Comparison of ENCODE assay signal across 8 cellular contexts in the genomic region with DNA sequence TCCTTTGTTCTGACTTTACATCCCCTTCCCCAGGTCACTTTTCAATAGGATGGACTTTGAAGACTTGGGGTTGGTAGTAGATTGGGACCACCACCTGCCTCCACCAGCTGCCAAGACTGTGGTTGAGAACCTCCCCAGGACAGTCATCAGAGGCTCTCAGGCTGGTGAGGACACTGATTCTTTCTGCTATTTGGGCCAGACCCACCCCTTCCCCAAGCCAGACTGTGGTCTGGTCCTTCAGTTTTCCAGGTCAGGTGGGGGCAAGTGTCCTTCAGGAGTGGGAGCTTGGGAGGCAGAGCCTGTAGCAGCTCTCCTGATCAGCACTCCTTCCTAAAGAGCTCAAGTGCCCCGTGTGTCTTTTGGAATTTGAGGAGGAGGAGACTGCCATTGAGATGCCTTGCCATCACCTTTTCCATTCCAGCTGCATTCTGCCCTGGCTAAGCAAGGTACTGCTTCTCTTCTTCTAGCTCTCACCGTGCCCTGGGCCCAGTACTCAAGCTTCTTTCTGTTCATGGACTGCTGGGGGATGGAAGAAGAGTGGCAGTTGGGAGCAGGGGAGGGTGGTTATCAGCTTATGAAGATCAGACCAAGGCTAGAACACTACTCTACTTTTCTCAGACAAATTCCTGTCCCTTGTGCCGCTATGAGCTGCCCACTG. TPM values are rescaled to one million over a fixed set of nuclear protein-coding genes. Genes with fewer than 3 reads are reported as not detected.
DNase-seq lines count a peak whose midpoint lies in the region; ATAC-seq, FAIRE-seq and TF ChIP-seq lines count a peak whose summit lies in the region.

No MANE protein-coding gene starts in this region.

- CTCF ChIA-PET in HepG2 (lab: Yijun Ruan, JAX; ENCODE audit: low intra/inter-chr PET ratio, low total read pairs), result no interaction called here

- H3K27ac ChIP-seq in HepG2 (ENCODE audit: extremely low read length, insufficient read depth, low read length), result peak overlapping the region; percentile 80
- H3K27ac ChIP-seq in thoracic aorta, result peak overlapping the region; percentile 85 to 94

- H3K9me3 ChIP-seq in HepG2 (ENCODE audit: low read length) (no peaks in the 10 kb centered on the region), thoracic aorta (no peaks in the 10 kb centered on the region)

- H3K4me2 ChIP-seq in HepG2 (ENCODE audit: low read depth, low read length), result peak overlapping the region; percentile 94

- H2AFZ ChIP-seq in HepG2 (ENCODE audit: low read length), result no peak overlapping the region

- no peaks in the 10 kb centered on the region for H3K27me3 Mint-ChIP-seq in activated CD4-positive, alpha-beta T cell treated with anti-CD3 and anti-CD28 coated beads, Interleukin-2, amount 10 ng/mL, durations not matched to agents 24 days and 14 days
- H3K27me3 Mint-ChIP-seq in activated naive CD8-positive, alpha-beta T cell treated with anti-CD3 and anti-CD28 coated beads for 36 hours, result no peaks in the 10 kb centered on the region

- H3K79me2 ChIP-seq in HepG2 (ENCODE audit: insufficient read depth, low read length), result peaks cover 35% of the 10 kb centered on the region

- H3K27me3 ChIP-seq in HepG2 (ENCODE audit: control insufficient read depth in 1 of 2, insufficient read depth in 2 of 2, low read length in 2 of 2), result no peaks in the 10 kb centered on the region; a peak in 1 of 5 replicates
- H3K27me3 ChIP-seq in thoracic aorta (replicated peaks; ENCODE audit: insufficient read depth), result no peaks in the 10 kb centered on the region

- TF ChIP-seq CTCF in HepG2 (CRISPR knock-in tag; IDR thresholded peaks at IDR 0.05) (no peak), thoracic aorta (IDR thresholded peaks at IDR 0.05) (no peak)

- H3K4me3 Mint-ChIP-seq in activated CD4-positive, alpha-beta T cell treated with anti-CD3 and anti-CD28 coated beads, Interleukin-2, amount 10 ng/mL, durations not matched to agents 24 days and 14 days, result peak overlapping the region; percentile 94
- peak overlapping the region; percentile 99 for H3K4me3 Mint-ChIP-seq in activated naive CD8-positive, alpha-beta T cell treated with anti-CD3 and anti-CD28 coated beads for 36 hours

- no peaks in the 10 kb centered on the region for H3K9me3 Mint-ChIP-seq in activated CD4-positive, alpha-beta T cell treated with anti-CD3 and anti-CD28 coated beads, Interleukin-2, amount 10 ng/mL, durations not matched to agents 24 days and 14 days
- no peaks in the 10 kb centered on the region for H3K9me3 Mint-ChIP-seq in activated naive CD8-positive, alpha-beta T cell treated with anti-CD3 and anti-CD28 coated beads for 36 hours

- H4K20me1 ChIP-seq in HepG2 (ENCODE audit: insufficient read depth, low read length), result 0 out of 2 replicates have a peak, but pooled peaks cover 3% of the 10 kb centered on the region

- H3K4me1 Mint-ChIP-seq in activated CD4-positive, alpha-beta T cell treated with anti-CD3 and anti-CD28 coated beads, Interleukin-2, amount 10 ng/mL, durations not matched to agents 24 days and 14 days, result peaks cover 22% of the 10 kb centered on the region
- H3K4me1 Mint-ChIP-seq in activated naive CD8-positive, alpha-beta T cell treated with anti-CD3 and anti-CD28 coated beads for 36 hours, result peaks cover 17% of the 10 kb centered on the region

- no peak for TF ChIP-seq EP300 in HepG2 (IDR thresholded peaks at IDR 0.05; ENCODE audit: low read depth in 2 of 2, low read length in 2 of 2)
- TF ChIP-seq EP300 in HepG2 (CRISPR knock-in tag; IDR thresholded peaks at IDR 0.05; ENCODE audit: borderline replicate concordance), result no peak

- POLR2A ChIA-PET in HepG2 (lab: Yijun Ruan, JAX), result interaction anchor here (0.9 to 25.9 kb wide), 11 partner anchors 4 to 272 kb away, joined by 3 to 795 read pairs (median 41); a partner anchor contains a TSS

- peak overlapping the region; percentile 90 for H3K27ac Mint-ChIP-seq in activated CD4-positive, alpha-beta T cell treated with anti-CD3 and anti-CD28 coated beads, Interleukin-2, amount 10 ng/mL, durations not matched to agents 24 days and 14 days
- peak overlapping the region; percentile 96 for H3K27ac Mint-ChIP-seq in activated naive CD8-positive, alpha-beta T cell treated with anti-CD3 and anti-CD28 coated beads for 36 hours

- peak overlapping the region; percentile 88 to 97 (median 90) for H3K4me3 ChIP-seq in HepG2 (replicated peaks in 1 of 3; ENCODE audit: insufficient read depth in 1 of 3, low read depth in 2 of 3, low read length in 3 of 3)
- H3K4me3 ChIP-seq in thoracic aorta, result peak overlapping the region; percentile 81

- 58% methylated on average over 3 of the region's 3 CpGs for WGBS in HepG2 (ENCODE audit: low lambda C conversion rate)

- no TSS peak for BruUV-seq in HepG2 (replicated peaks; lab: Mats Ljungman, UMichigan)

- no peak for ATAC-seq in HepG2
- ATAC-seq in thoracic aorta (ENCODE audit: insufficient number of reproducible peaks, low FRiP score, low read depth), result no peak

- no peak for FAIRE-seq in HepG2 (lab: Jason Lieb, UNC)

- peaks cover 7 to 38% of the 10 kb centered on the region in 2 experiments for H3K36me3 ChIP-seq in HepG2 (replicated peaks in 1 of 2; ENCODE audit: control insufficient read depth in 1 of 2, insufficient read depth in 2 of 2, low read length in 2 of 2)
- H3K36me3 ChIP-seq in thoracic aorta, result peaks cover 15% of the 10 kb centered on the region

- DNase-seq in activated CD4-positive, alpha-beta T cell treated with anti-CD3 and anti-CD28 coated beads, Interleukin-2, amount 10 ng/mL, durations not matched to agents 24 days and 14 days, result no peak
- DNase-seq in activated CD4-positive, alpha-beta T cell treated with anti-CD3 and anti-CD28 coated beads, Interleukin-2, amount 50 U/mL, for 4 hours, result no peak
- no peak for DNase-seq in activated naive CD8-positive, alpha-beta T cell treated with anti-CD3 and anti-CD28 coated beads for 36 hours
- DNase-seq in HepG2 (ENCODE audit: low spot score) (no peak), thoracic aorta (ENCODE audit: low spot score) (no peak), NCI-H1436 (lab: John Stamatoyannopoulos, UW) (no peak), ureter (ENCODE audit: low spot score) (no peak), globus pallidus (ENCODE audit: low spot score) (no peak)

- H3K36me3 Mint-ChIP-seq in activated CD4-positive, alpha-beta T cell treated with anti-CD3 and anti-CD28 coated beads, Interleukin-2, amount 10 ng/mL, durations not matched to agents 24 days and 14 days (ENCODE audit: low read depth), result peaks cover 24% of the 10 kb centered on the region
- H3K36me3 Mint-ChIP-seq in activated naive CD8-positive, alpha-beta T cell treated with anti-CD3 and anti-CD28 coated beads for 36 hours, result peaks cover 5% of the 10 kb centered on the region

- peaks cover 86% of the 10 kb centered on the region for H3K4me1 ChIP-seq in HepG2 (ENCODE audit: insufficient read depth, low read length)
- peaks cover 20 to 49% of the 10 kb centered on the region in 2 donors for H3K4me1 ChIP-seq in thoracic aorta (ENCODE audit: control insufficient read depth in 1 of 2, low read depth in 2 of 2)

- intact Hi-C loops in activated CD4-positive, alpha-beta T cell treated with anti-CD3 and anti-CD28 coated beads, Interleukin-2, amount 10 ng/mL, durations not matched to agents 24 days and 14 days (cut with micrococcal nuclease), result no loop called here
- intact Hi-C loops in HepG2 (cut with micrococcal nuclease; ENCODE audit: unreplicated experiment), result loop anchor here (5.0 kb wide), 1 partner anchor 174 kb away; no protein-coding TSS in a partner anchor

- H3K9ac ChIP-seq in HepG2 (ENCODE audit: insufficient read depth, low read depth, low read length), result peak overlapping the region; percentile 85

- no peak for TF ChIP-seq POLR2A in HepG2 (IDR thresholded peaks at IDR 0.05; ENCODE audit: insufficient read depth in 1 of 2, low read depth in 2 of 2, low read length in 2 of 2)

- in situ Hi-C loops in HepG2 (cut with HindIII; ENCODE audit: extremely low pct_ligation_motif_present, low pct_unique_long_range_greater_than_20kb), result no loop called here

- TF ChIP-seq RAD21 in HepG2 (CRISPR knock-in tag; IDR thresholded peaks at IDR 0.05), result no peak

RNA-seq across cellular contexts. Expression of a gene that starts 1.1 kb away (rescaled TPM):
- 111 and 116 TPM in 2 replicates for total RNA-seq in activated CD4-positive, alpha-beta T cell treated with anti-CD3 and anti-CD28 coated beads, Interleukin-2, amount 10 ng/mL, durations not matched to agents 24 days and 14 days
- total RNA-seq in activated naive CD8-positive, alpha-beta T cell treated with anti-CD3 and anti-CD28 coated beads for 36 hours, result 100 to 1,000 TPM in 1 of 2 experiments, 10 to 100 TPM in 1; 90.9 to 104 TPM
- total RNA-seq in HepG2 (2016; rRNA removed; fragmentation: Illumina TruSeq; extraction: Trizol) (224 and 234 TPM in 2 replicates), thoracic aorta (100 to 1,000 TPM; 107 to 124 TPM), ureter (115 TPM)
- 68.8 and 79.7 TPM in 2 replicates for total RNA-seq in HepG2 (2016; cell fraction: cytosol; rRNA removed; fragmentation: Illumina TruSeq; extraction: Trizol; ENCODE audit: low read depth)
- total RNA-seq in HepG2 (2016; cell fraction: insoluble cytoplasmic fraction; rRNA removed; fragmentation: Illumina TruSeq; extraction: Trizol), result 237 and 239 TPM in 2 replicates
- total RNA-seq in HepG2 (2016; cell fraction: membrane; rRNA removed; fragmentation: Illumina TruSeq; extraction: Trizol), result 60.8 and 63.4 TPM in 2 replicates
- 99.4 and 107 TPM in 2 replicates for total RNA-seq in HepG2 (2016; cell fraction: nucleus; rRNA removed; fragmentation: Illumina TruSeq; extraction: Trizol)
- polyA plus RNA-seq in HepG2 (2011; rRNA removed), result 578 and 594 TPM in 2 replicates
- polyA plus RNA-seq in HepG2 (2011; cell fraction: cytosol; rRNA removed), result 700 and 712 TPM in 2 replicates
- polyA plus RNA-seq in HepG2 (2011; cell fraction: nucleus; rRNA removed), result 285 and 326 TPM in 2 replicates
- polyA plus RNA-seq in HepG2 (2012), result 240 and 307 TPM in 2 replicates
- polyA plus RNA-seq in HepG2 (2016; cell fraction: cytosol; fragmentation: Illumina TruSeq; extraction: Trizol; ENCODE audit: low read depth), result 54.1 and 54.2 TPM in 2 replicates
- 189 and 200 TPM in 2 replicates for polyA plus RNA-seq in HepG2 (2016; cell fraction: insoluble cytoplasmic fraction; fragmentation: Illumina TruSeq; extraction: Trizol; ENCODE audit: low read depth)
- 43.8 and 45.1 TPM in 2 replicates for polyA plus RNA-seq in HepG2 (2016; cell fraction: membrane; fragmentation: Illumina TruSeq; extraction: Trizol; ENCODE audit: low read depth)
- polyA plus RNA-seq in HepG2 (2016; cell fraction: nucleus; fragmentation: Illumina TruSeq; extraction: Trizol; ENCODE audit: insufficient read depth, low read depth), result 124 and 147 TPM in 2 replicates
- 200 and 300 TPM in 2 replicates for polyA minus RNA-seq in HepG2 (2011; rRNA and poly(A)+ RNA removed; ENCODE audit: low replicate concordance)
- polyA minus RNA-seq in HepG2 (2011; cell fraction: cytosol; rRNA and poly(A)+ RNA removed), result 65.6 and 78.5 TPM in 2 replicates
- 59.9 and 82.9 TPM in 2 replicates for polyA minus RNA-seq in HepG2 (2011; cell fraction: nucleus; rRNA and poly(A)+ RNA removed)

RNA-seq across cellular contexts. Expression of a gene that starts 5.9 kb away (rescaled TPM):
- total RNA-seq in activated CD4-positive, alpha-beta T cell treated with anti-CD3 and anti-CD28 coated beads, Interleukin-2, amount 10 ng/mL, durations not matched to agents 24 days and 14 days, result 6.2 and 6.5 TPM in 2 replicates
- 1 to 10 TPM; 2.4 to 3.4 TPM for total RNA-seq in activated naive CD8-positive, alpha-beta T cell treated with anti-CD3 and anti-CD28 coated beads for 36 hours
- total RNA-seq in HepG2 (2016; rRNA removed; fragmentation: Illumina TruSeq; extraction: Trizol) (24.0 and 30.1 TPM in 2 replicates), thoracic aorta (10 to 100 TPM; 25.7 to 26.3 TPM), ureter (19.5 TPM)
- total RNA-seq in HepG2 (2016; cell fraction: cytosol; rRNA removed; fragmentation: Illumina TruSeq; extraction: Trizol; ENCODE audit: low read depth), result 24.1 and 32.5 TPM in 2 replicates
- 20.6 and 30.6 TPM in 2 replicates for total RNA-seq in HepG2 (2016; cell fraction: insoluble cytoplasmic fraction; rRNA removed; fragmentation: Illumina TruSeq; extraction: Trizol)
- total RNA-seq in HepG2 (2016; cell fraction: membrane; rRNA removed; fragmentation: Illumina TruSeq; extraction: Trizol), result 35.6 and 42.7 TPM in 2 replicates
- 27.9 and 33.6 TPM in 2 replicates for total RNA-seq in HepG2 (2016; cell fraction: nucleus; rRNA removed; fragmentation: Illumina TruSeq; extraction: Trizol)
- 70.4 and 111 TPM in 2 replicates for polyA plus RNA-seq in HepG2 (2011; rRNA removed)
- polyA plus RNA-seq in HepG2 (2011; cell fraction: cytosol; rRNA removed), result 56.0 and 56.1 TPM in 2 replicates
- polyA plus RNA-seq in HepG2 (2011; cell fraction: nucleus; rRNA removed), result 277 and 295 TPM in 2 replicates
- polyA plus RNA-seq in HepG2 (2012), result 57.6 and 80.5 TPM in 2 replicates
- 35.9 and 45.2 TPM in 2 replicates for polyA plus RNA-seq in HepG2 (2016; cell fraction: cytosol; fragmentation: Illumina TruSeq; extraction: Trizol; ENCODE audit: low read depth)
- polyA plus RNA-seq in HepG2 (2016; cell fraction: insoluble cytoplasmic fraction; fragmentation: Illumina TruSeq; extraction: Trizol; ENCODE audit: low read depth), result 34.2 and 35.6 TPM in 2 replicates
- 43.2 and 51.3 TPM in 2 replicates for polyA plus RNA-seq in HepG2 (2016; cell fraction: membrane; fragmentation: Illumina TruSeq; extraction: Trizol; ENCODE audit: low read depth)
- polyA plus RNA-seq in HepG2 (2016; cell fraction: nucleus; fragmentation: Illumina TruSeq; extraction: Trizol; ENCODE audit: insufficient read depth, low read depth), result 83.8 and 85.6 TPM in 2 replicates
- 7.2 and 99.4 TPM in 2 replicates for polyA minus RNA-seq in HepG2 (2011; rRNA and poly(A)+ RNA removed; ENCODE audit: low replicate concordance)
- polyA minus RNA-seq in HepG2 (2011; cell fraction: cytosol; rRNA and poly(A)+ RNA removed), result 17.1 and 21.3 TPM in 2 replicates
- polyA minus RNA-seq in HepG2 (2011; cell fraction: nucleus; rRNA and poly(A)+ RNA removed), result 30.6 and 39.5 TPM in 2 replicates

RNA-seq across cellular contexts. Expression of a gene that starts 12.4 kb away (rescaled TPM):
- 33.1 and 37.9 TPM in 2 replicates for total RNA-seq in activated CD4-positive, alpha-beta T cell treated with anti-CD3 and anti-CD28 coated beads, Interleukin-2, amount 10 ng/mL, durations not matched to agents 24 days and 14 days
- total RNA-seq in activated naive CD8-positive, alpha-beta T cell treated with anti-CD3 and anti-CD28 coated beads for 36 hours, result 10 to 100 TPM; 27.9 to 29.3 TPM
- total RNA-seq in HepG2 (2016; rRNA removed; fragmentation: Illumina TruSeq; extraction: Trizol) (7.2 and 9.0 TPM in 2 replicates), thoracic aorta (10 to 100 TPM; 27.1 to 42.8 TPM), ureter (32.8 TPM)
- 13.9 and 18.3 TPM in 2 replicates for total RNA-seq in HepG2 (2016; cell fraction: cytosol; rRNA removed; fragmentation: Illumina TruSeq; extraction: Trizol; ENCODE audit: low read depth)
- 7.1 and 9.2 TPM in 2 replicates for total RNA-seq in HepG2 (2016; cell fraction: insoluble cytoplasmic fraction; rRNA removed; fragmentation: Illumina TruSeq; extraction: Trizol)
- 12.5 and 15.9 TPM in 2 replicates for total RNA-seq in HepG2 (2016; cell fraction: membrane; rRNA removed; fragmentation: Illumina TruSeq; extraction: Trizol)
- 3.2 and 4.0 TPM in 2 replicates for total RNA-seq in HepG2 (2016; cell fraction: nucleus; rRNA removed; fragmentation: Illumina TruSeq; extraction: Trizol)
- 56.7 and 68.6 TPM in 2 replicates for polyA plus RNA-seq in HepG2 (2011; rRNA removed)
- 87.7 and 90.8 TPM in 2 replicates for polyA plus RNA-seq in HepG2 (2011; cell fraction: cytosol; rRNA removed)
- 35.8 and 44.7 TPM in 2 replicates for polyA plus RNA-seq in HepG2 (2011; cell fraction: nucleus; rRNA removed)
- polyA plus RNA-seq in HepG2 (2012), result 39.4 and 46.3 TPM in 2 replicates
- polyA plus RNA-seq in HepG2 (2016; cell fraction: cytosol; fragmentation: Illumina TruSeq; extraction: Trizol; ENCODE audit: low read depth), result 27.3 and 33.3 TPM in 2 replicates
- polyA plus RNA-seq in HepG2 (2016; cell fraction: insoluble cytoplasmic fraction; fragmentation: Illumina TruSeq; extraction: Trizol; ENCODE audit: low read depth), result 20.9 and 22.2 TPM in 2 replicates
- 21.7 and 27.9 TPM in 2 replicates for polyA plus RNA-seq in HepG2 (2016; cell fraction: membrane; fragmentation: Illumina TruSeq; extraction: Trizol; ENCODE audit: low read depth)
- polyA plus RNA-seq in HepG2 (2016; cell fraction: nucleus; fragmentation: Illumina TruSeq; extraction: Trizol; ENCODE audit: insufficient read depth, low read depth), result 11.7 and 13.5 TPM in 2 replicates
- 5.5 and 44.4 TPM in 2 replicates for polyA minus RNA-seq in HepG2 (2011; rRNA and poly(A)+ RNA removed; ENCODE audit: low replicate concordance)
- polyA minus RNA-seq in HepG2 (2011; cell fraction: cytosol; rRNA and poly(A)+ RNA removed), result 7.3 and 9.1 TPM in 2 replicates
- polyA minus RNA-seq in HepG2 (2011; cell fraction: nucleus; rRNA and poly(A)+ RNA removed), result 2.0 and 4.9 TPM in 2 replicates

RNA-seq across cellular contexts. Expression of a gene that starts 15.3 kb away (rescaled TPM):
- total RNA-seq in activated CD4-positive, alpha-beta T cell treated with anti-CD3 and anti-CD28 coated beads, Interleukin-2, amount 10 ng/mL, durations not matched to agents 24 days and 14 days, result 36.6 and 36.9 TPM in 2 replicates
- 10 to 100 TPM; 23.1 to 25.0 TPM for total RNA-seq in activated naive CD8-positive, alpha-beta T cell treated with anti-CD3 and anti-CD28 coated beads for 36 hours
- total RNA-seq in HepG2 (2016; rRNA removed; fragmentation: Illumina TruSeq; extraction: Trizol) (47.1 and 49.0 TPM in 2 replicates), thoracic aorta (10 to 100 TPM; 13.0 to 21.9 TPM), ureter (43.1 TPM)
- total RNA-seq in HepG2 (2016; cell fraction: cytosol; rRNA removed; fragmentation: Illumina TruSeq; extraction: Trizol; ENCODE audit: low read depth), result 32.5 and 36.5 TPM in 2 replicates
- total RNA-seq in HepG2 (2016; cell fraction: insoluble cytoplasmic fraction; rRNA removed; fragmentation: Illumina TruSeq; extraction: Trizol), result 48.7 and 49.6 TPM in 2 replicates
- total RNA-seq in HepG2 (2016; cell fraction: membrane; rRNA removed; fragmentation: Illumina TruSeq; extraction: Trizol), result 64.2 and 67.0 TPM in 2 replicates
- total RNA-seq in HepG2 (2016; cell fraction: nucleus; rRNA removed; fragmentation: Illumina TruSeq; extraction: Trizol), result 33.2 and 34.7 TPM in 2 replicates
- polyA plus RNA-seq in HepG2 (2011; rRNA removed), result 77.4 and 82.8 TPM in 2 replicates
- 32.5 and 38.0 TPM in 2 replicates for polyA plus RNA-seq in HepG2 (2011; cell fraction: cytosol; rRNA removed)
- 55.4 and 70.0 TPM in 2 replicates for polyA plus RNA-seq in HepG2 (2011; cell fraction: nucleus; rRNA removed)
- 42.2 and 51.9 TPM in 2 replicates for polyA plus RNA-seq in HepG2 (2012)
- 54.3 and 54.6 TPM in 2 replicates for polyA plus RNA-seq in HepG2 (2016; cell fraction: cytosol; fragmentation: Illumina TruSeq; extraction: Trizol; ENCODE audit: low read depth)
- polyA plus RNA-seq in HepG2 (2016; cell fraction: insoluble cytoplasmic fraction; fragmentation: Illumina TruSeq; extraction: Trizol; ENCODE audit: low read depth), result 56.4 and 59.2 TPM in 2 replicates
- polyA plus RNA-seq in HepG2 (2016; cell fraction: membrane; fragmentation: Illumina TruSeq; extraction: Trizol; ENCODE audit: low read depth), result 69.9 and 70.6 TPM in 2 replicates
- 76.9 and 78.6 TPM in 2 replicates for polyA plus RNA-seq in HepG2 (2016; cell fraction: nucleus; fragmentation: Illumina TruSeq; extraction: Trizol; ENCODE audit: insufficient read depth, low read depth)
- 73.7 and 82.9 TPM in 2 replicates for polyA minus RNA-seq in HepG2 (2011; rRNA and poly(A)+ RNA removed; ENCODE audit: low replicate concordance)
- 34.4 and 42.2 TPM in 2 replicates for polyA minus RNA-seq in HepG2 (2011; cell fraction: cytosol; rRNA and poly(A)+ RNA removed)
- 35.4 and 43.0 TPM in 2 replicates for polyA minus RNA-seq in HepG2 (2011; cell fraction: nucleus; rRNA and poly(A)+ RNA removed)

RNA-seq across cellular contexts. Expression of a gene that starts 19.2 kb away (rescaled TPM):
- 90.9 and 91.3 TPM in 2 replicates for total RNA-seq in activated CD4-positive, alpha-beta T cell treated with anti-CD3 and anti-CD28 coated beads, Interleukin-2, amount 10 ng/mL, durations not matched to agents 24 days and 14 days
- 10 to 100 TPM; 94.3 to 98.3 TPM for total RNA-seq in activated naive CD8-positive, alpha-beta T cell treated with anti-CD3 and anti-CD28 coated beads for 36 hours
- total RNA-seq in HepG2 (2016; rRNA removed; fragmentation: Illumina TruSeq; extraction: Trizol) (83.3 and 97.0 TPM in 2 replicates), thoracic aorta (10 to 100 TPM; 30.9 to 34.9 TPM), ureter (165 TPM)
- total RNA-seq in HepG2 (2016; cell fraction: cytosol; rRNA removed; fragmentation: Illumina TruSeq; extraction: Trizol; ENCODE audit: low read depth), result 33.0 and 34.9 TPM in 2 replicates
- total RNA-seq in HepG2 (2016; cell fraction: insoluble cytoplasmic fraction; rRNA removed; fragmentation: Illumina TruSeq; extraction: Trizol), result 91.8 and 96.6 TPM in 2 replicates
- total RNA-seq in HepG2 (2016; cell fraction: membrane; rRNA removed; fragmentation: Illumina TruSeq; extraction: Trizol), result 38.7 and 40.7 TPM in 2 replicates
- total RNA-seq in HepG2 (2016; cell fraction: nucleus; rRNA removed; fragmentation: Illumina TruSeq; extraction: Trizol), result 36.3 and 40.3 TPM in 2 replicates
- polyA plus RNA-seq in HepG2 (2011; rRNA removed), result 151 and 157 TPM in 2 replicates
- 149 and 196 TPM in 2 replicates for polyA plus RNA-seq in HepG2 (2011; cell fraction: cytosol; rRNA removed)
- polyA plus RNA-seq in HepG2 (2011; cell fraction: nucleus; rRNA removed), result 67.9 and 94.0 TPM in 2 replicates
- polyA plus RNA-seq in HepG2 (2012), result 146 and 149 TPM in 2 replicates
- 45.1 and 52.0 TPM in 2 replicates for polyA plus RNA-seq in HepG2 (2016; cell fraction: cytosol; fragmentation: Illumina TruSeq; extraction: Trizol; ENCODE audit: low read depth)
- polyA plus RNA-seq in HepG2 (2016; cell fraction: insoluble cytoplasmic fraction; fragmentation: Illumina TruSeq; extraction: Trizol; ENCODE audit: low read depth), result 141 and 157 TPM in 2 replicates
- 48.0 and 51.7 TPM in 2 replicates for polyA plus RNA-seq in HepG2 (2016; cell fraction: membrane; fragmentation: Illumina TruSeq; extraction: Trizol; ENCODE audit: low read depth)
- polyA plus RNA-seq in HepG2 (2016; cell fraction: nucleus; fragmentation: Illumina TruSeq; extraction: Trizol; ENCODE audit: insufficient read depth, low read depth), result 89.3 and 90.1 TPM in 2 replicates
- polyA minus RNA-seq in HepG2 (2011; rRNA and poly(A)+ RNA removed; ENCODE audit: low replicate concordance), result 33.8 and 60.6 TPM in 2 replicates
- polyA minus RNA-seq in HepG2 (2011; cell fraction: cytosol; rRNA and poly(A)+ RNA removed), result 17.8 and 20.1 TPM in 2 replicates
- polyA minus RNA-seq in HepG2 (2011; cell fraction: nucleus; rRNA and poly(A)+ RNA removed), result 16.2 and 24.6 TPM in 2 replicates
